ENCODE assay signal across 1 cellular context in the genomic region with DNA sequence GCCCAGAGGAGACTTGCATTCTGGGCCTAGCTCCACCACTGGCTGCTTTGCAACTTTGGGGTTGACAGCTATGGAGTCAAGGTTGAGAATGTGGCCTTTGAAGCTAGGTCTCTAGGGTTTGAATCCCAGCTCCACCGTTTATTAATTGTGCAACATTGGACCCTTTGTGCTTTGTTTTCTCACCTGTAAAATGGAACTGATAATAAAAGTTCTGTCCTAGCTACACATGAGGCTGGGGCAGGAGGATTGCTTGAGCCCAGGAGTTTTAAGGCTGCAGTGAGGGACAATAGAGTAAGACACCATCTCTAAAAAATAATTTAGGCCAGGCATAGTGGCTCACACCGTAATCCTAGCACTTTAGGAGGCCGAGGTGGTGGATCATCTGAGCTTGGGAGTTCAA.
TF ChIP-seq lines count a peak whose summit lies in the region.

No MANE protein-coding gene starts in this region.

TF ChIP-seq in HepG2, 621 proteins besides CTCF, POLR2A, EP300 and RAD21:
- peak; percentile 55 for TF ChIP-seq HNF4G (IDR thresholded peaks at IDR 0.05; ENCODE audit: borderline replicate concordance, low read depth, low read length)
- no peak for TF ChIP-seq HNF4G (CRISPR knock-in tag; IDR thresholded peaks at IDR 0.05; ENCODE audit: borderline replicate concordance, low read depth)
- no peak for TF ChIP-seq NFE2L1 (CRISPR knock-in tag; IDR thresholded peaks at IDR 0.05; ENCODE audit: borderline replicate concordance)
- peak; percentile 61; the same call in 1 of the 2 replicates for TF ChIP-seq KDM1A (CRISPR knock-in tag; IDR thresholded peaks at IDR 0.05)
- TF ChIP-seq KLF16 (CRISPR knock-in tag; IDR thresholded peaks at IDR 0.05): no peak
- peak; percentile 40; the same call in 1 of the 2 replicates for TF ChIP-seq CEBPG (CRISPR knock-in tag; IDR thresholded peaks at IDR 0.05)
- TF ChIP-seq ZMYM2 (CRISPR knock-in tag; IDR thresholded peaks at IDR 0.05): 0 out of 2 replicates have a peak, but pooled peaks have one; percentile 42
- no peak for TF ChIP-seq ZFP36 (IDR thresholded peaks at IDR 0.05; ENCODE audit: borderline replicate concordance, low read depth, low read length, partially characterized antibody)
- TF ChIP-seq CHCHD3 (CRISPR knock-in tag; IDR thresholded peaks at IDR 0.05): no peak
- TF ChIP-seq NAIF1 (CRISPR knock-in tag; IDR thresholded peaks at IDR 0.05; ENCODE audit: borderline replicate concordance): no peak
- no peak for TF ChIP-seq ZNF484 (CRISPR knock-in tag; IDR thresholded peaks at IDR 0.05; ENCODE audit: borderline replicate concordance, low read depth)
- 0 out of 2 replicates have a peak, but pooled peaks have one; percentile 26 for TF ChIP-seq ADNP (CRISPR knock-in tag; IDR thresholded peaks at IDR 0.05)
- TF ChIP-seq ZNF577 (CRISPR knock-in tag; IDR thresholded peaks at IDR 0.05; ENCODE audit: borderline replicate concordance, low read depth): no peak
- no peak for TF ChIP-seq NR3C1 (CRISPR knock-in tag; IDR thresholded peaks at IDR 0.05)
- no peak for TF ChIP-seq SOX13 (IDR thresholded peaks at IDR 0.05)
- TF ChIP-seq SOX13 (CRISPR knock-in tag; conservative IDR thresholded peaks at IDR 0.05 in 1 of 2, IDR thresholded peaks at IDR 0.05 in 1 of 2): 0 out of 4 replicates have a peak, but pooled peaks of 1 of the 2 experiments have one; percentile 9
- peak; percentile 42; the same call in 1 of the 2 replicates for TF ChIP-seq HNF4A (CRISPR knock-in tag; IDR thresholded peaks at IDR 0.05)
- peak; percentile 18; the same call in 1 of the 2 replicates for TF ChIP-seq RCOR2 (CRISPR knock-in tag; IDR thresholded peaks at IDR 0.05)
- TF ChIP-seq ZMYM3 (CRISPR knock-in tag; IDR thresholded peaks at IDR 0.05): peak; percentile 59; the same call in 1 of the 2 replicates
- TF ChIP-seq ZNF629 (CRISPR knock-in tag; conservative IDR thresholded peaks at IDR 0.05): peak; percentile 94
- peak; percentile 44; the same call in 1 of the 2 replicates for TF ChIP-seq CEBPB (IDR thresholded peaks at IDR 0.05; ENCODE audit: borderline replicate concordance, low read depth, low read length)
